8 cellular contexts compared by ENCODE assay signal in genomic region chr11:70399681-70400112, GRCh38. TPM values are rescaled to one million over a fixed set of nuclear protein-coding genes. Genes with fewer than 3 reads are reported as not detected.
DNase-seq lines count a peak whose midpoint lies in the region; ATAC-seq and TF ChIP-seq lines count a peak whose summit lies in the region.

No MANE protein-coding gene starts in this region.

- H2BK120ac ChIP-seq in neuronal stem cell (ENCODE audit: low read depth, low read length) = no peak overlapping the region

- CTCF ChIA-PET in activated CD4-positive, alpha-beta memory T cell treated with anti-CD3 and anti-CD28 coated beads for 36 hours (lab: Charles Lee) = no interaction called here
- CTCF ChIA-PET in activated CD4-positive, alpha-beta memory T cell treated with anti-CD3 and anti-CD28 coated beads, Interleukin-2, amount 10 ng/mL, durations not matched to agents 7 days and 5 days (lab: Charles Lee) = no interaction called here

- no peak overlapping the region for H3K18ac ChIP-seq in neuronal stem cell (ENCODE audit: low read length)

- peak overlapping the region; percentile 97 for H3K9ac ChIP-seq in neuronal stem cell (ENCODE audit: low read depth, low read length, poor library complexity)

- H2AK5ac ChIP-seq in neuronal stem cell (ENCODE audit: low read depth, low read length) = peak overlapping the region; percentile 39

- H4K91ac ChIP-seq in neuronal stem cell (ENCODE audit: low read depth, low read length, poor library complexity) = no peak overlapping the region

- ATAC-seq in HG02588 (IDR thresholded peaks at IDR 0.05; ENCODE audit: unreplicated experiment) = no peak
- no peak for ATAC-seq in GM21786 (IDR thresholded peaks at IDR 0.05; ENCODE audit: unreplicated experiment)

- H3K4me1 ChIP-seq in neuronal stem cell (ENCODE audit: control insufficient read depth in 2 of 2, insufficient read depth in 1 of 2, low read depth in 1 of 2, low read length in 2 of 2) = peaks cover 17% of the 10 kb centered on the region in 2 donors

- no peak for TF ChIP-seq CTCF in glutamatergic neuron (IDR thresholded peaks at IDR 0.05; ENCODE audit: partially characterized antibody, unreplicated experiment)

- H3K14ac ChIP-seq in neuronal stem cell (ENCODE audit: low read length) = no peak overlapping the region

- H2BK15ac ChIP-seq in neuronal stem cell (ENCODE audit: low read length) = no peak overlapping the region

- H3K27ac Mint-ChIP-seq in activated CD4-positive, alpha-beta memory T cell treated with anti-CD3 and anti-CD28 coated beads for 36 hours = peak overlapping the region; percentile 23
- no peak overlapping the region for H3K27ac Mint-ChIP-seq in activated CD4-positive, alpha-beta memory T cell treated with anti-CD3 and anti-CD28 coated beads, Interleukin-2, amount 10 ng/mL, durations not matched to agents 7 days and 5 days
- no peak overlapping the region for H3K27ac Mint-ChIP-seq in activated naive CD8-positive, alpha-beta T cell
- peak overlapping the region; percentile 52 for H3K27ac Mint-ChIP-seq in glutamatergic neuron (ENCODE audit: unreplicated experiment)

- peaks cover 0 to 32% of the 10 kb centered on the region in 2 donors for H3K36me3 ChIP-seq in neuronal stem cell (replicated peaks in 1 of 2; ENCODE audit: control insufficient read depth in 2 of 2, insufficient read depth in 2 of 2, low read length in 2 of 2)

- DNase-seq in activated CD4-positive, alpha-beta memory T cell treated with anti-CD3 and anti-CD28 coated beads for 36 hours = peak; percentile 18
- no peak for DNase-seq in activated CD4-positive, alpha-beta memory T cell treated with anti-CD3 and anti-CD28 coated beads, Interleukin-2, amount 10 ng/mL, durations not matched to agents 7 days and 5 days
- DNase-seq in glutamatergic neuron = no peak
- DNase-seq in neuronal stem cell (ENCODE audit: low spot score) = no peak
- DNase-seq in superior temporal gyrus (ENCODE audit: extremely low spot score) = no peak

- peak overlapping the region; percentile 71 for H3K4me3 Mint-ChIP-seq in activated CD4-positive, alpha-beta memory T cell treated with anti-CD3 and anti-CD28 coated beads for 36 hours
- H3K4me3 Mint-ChIP-seq in activated CD4-positive, alpha-beta memory T cell treated with anti-CD3 and anti-CD28 coated beads, Interleukin-2, amount 10 ng/mL, durations not matched to agents 7 days and 5 days = no peak overlapping the region
- H3K4me3 Mint-ChIP-seq in activated naive CD8-positive, alpha-beta T cell = peak overlapping the region; percentile 71
- peak overlapping the region; percentile 86 for H3K4me3 Mint-ChIP-seq in glutamatergic neuron (ENCODE audit: unreplicated experiment)

- no peak overlapping the region for H2BK12ac ChIP-seq in neuronal stem cell (ENCODE audit: low read length)

- H3K23ac ChIP-seq in neuronal stem cell (ENCODE audit: low read depth, low read length, poor library complexity) = peak overlapping the region; percentile 36

- no peak overlapping the region for H2BK5ac ChIP-seq in neuronal stem cell (ENCODE audit: low read length)

- H3K4me2 ChIP-seq in neuronal stem cell (ENCODE audit: insufficient read depth, low read length, poor library complexity, severe bottlenecking) = peak overlapping the region; percentile 78

- no peak overlapping the region for H4K8ac ChIP-seq in neuronal stem cell (ENCODE audit: low read depth, low read length)

- H2AFZ ChIP-seq in neuronal stem cell (ENCODE audit: low read length) = no peak overlapping the region

- H3K27me3 Mint-ChIP-seq in activated CD4-positive, alpha-beta memory T cell treated with anti-CD3 and anti-CD28 coated beads for 36 hours = peaks cover 23% of the 10 kb centered on the region
- H3K27me3 Mint-ChIP-seq in activated CD4-positive, alpha-beta memory T cell treated with anti-CD3 and anti-CD28 coated beads, Interleukin-2, amount 10 ng/mL, durations not matched to agents 7 days and 5 days = peaks cover 57% of the 10 kb centered on the region
- H3K27me3 Mint-ChIP-seq in activated naive CD8-positive, alpha-beta T cell = peaks cover 15% of the 10 kb centered on the region
- H3K27me3 Mint-ChIP-seq in glutamatergic neuron (ENCODE audit: unreplicated experiment) = peaks cover 5% of the 10 kb centered on the region

- no peak overlapping the region for H3K27ac ChIP-seq in neuronal stem cell (replicated peaks; ENCODE audit: low read length)

- H3K79me1 ChIP-seq in neuronal stem cell (ENCODE audit: low read depth, low read length) = peaks cover 12% of the 10 kb centered on the region

- H3K4me1 Mint-ChIP-seq in activated CD4-positive, alpha-beta memory T cell treated with anti-CD3 and anti-CD28 coated beads for 36 hours (ENCODE audit: low read depth) = peaks cover 29% of the 10 kb centered on the region
- peaks cover 21% of the 10 kb centered on the region for H3K4me1 Mint-ChIP-seq in activated CD4-positive, alpha-beta memory T cell treated with anti-CD3 and anti-CD28 coated beads, Interleukin-2, amount 10 ng/mL, durations not matched to agents 7 days and 5 days
- peaks cover 21% of the 10 kb centered on the region for H3K4me1 Mint-ChIP-seq in activated naive CD8-positive, alpha-beta T cell (ENCODE audit: low read depth)
- peaks cover 22% of the 10 kb centered on the region for H3K4me1 Mint-ChIP-seq in glutamatergic neuron (ENCODE audit: low read depth, unreplicated experiment)

- POLR2A ChIA-PET in activated CD4-positive, alpha-beta memory T cell treated with anti-CD3 and anti-CD28 coated beads for 36 hours (lab: Charles Lee) = no interaction called here
- POLR2A ChIA-PET in activated CD4-positive, alpha-beta memory T cell treated with anti-CD3 and anti-CD28 coated beads, Interleukin-2, amount 10 ng/mL, durations not matched to agents 7 days and 5 days (lab: Charles Lee) = interaction anchor here (0.8 kb wide), 1 partner anchor 130 kb away, joined by 3 read pairs; no protein-coding TSS in a partner anchor

- peaks cover 0 to 2% of the 10 kb centered on the region in 2 donors for H3K9me3 ChIP-seq in neuronal stem cell (replicated peaks in 1 of 2; ENCODE audit: control insufficient read depth in 2 of 2, insufficient read depth in 1 of 2, low read depth in 1 of 2, low read length in 2 of 2)

- no CpG with 5 or more reads among the region's 16 CpGs for WGBS in neuronal stem cell (ENCODE audit: extremely low coverage in 2 of 2, insufficient read length in 2 of 2, insufficient replicate concordance in 1 of 2), 2 donors

- H3K36me3 Mint-ChIP-seq in activated CD4-positive, alpha-beta memory T cell treated with anti-CD3 and anti-CD28 coated beads for 36 hours = peaks cover 2% of the 10 kb centered on the region
- H3K36me3 Mint-ChIP-seq in activated CD4-positive, alpha-beta memory T cell treated with anti-CD3 and anti-CD28 coated beads, Interleukin-2, amount 10 ng/mL, durations not matched to agents 7 days and 5 days (ENCODE audit: low read depth) = no peaks in the 10 kb centered on the region
- H3K36me3 Mint-ChIP-seq in activated naive CD8-positive, alpha-beta T cell = peaks cover 2% of the 10 kb centered on the region
- H3K36me3 Mint-ChIP-seq in glutamatergic neuron (ENCODE audit: unreplicated experiment) = no peaks in the 10 kb centered on the region

- intact Hi-C loops in activated CD4-positive, alpha-beta memory T cell treated with anti-CD3 and anti-CD28 coated beads for 36 hours (cut with micrococcal nuclease) = loop anchor here (2.0 to 5.0 kb wide), 2 partner anchors 129 to 197 kb away; partner anchors contain the start of genes FADD and PPFIA1

- H3K9me3 Mint-ChIP-seq in activated CD4-positive, alpha-beta memory T cell treated with anti-CD3 and anti-CD28 coated beads for 36 hours = no peaks in the 10 kb centered on the region
- H3K9me3 Mint-ChIP-seq in activated CD4-positive, alpha-beta memory T cell treated with anti-CD3 and anti-CD28 coated beads, Interleukin-2, amount 10 ng/mL, durations not matched to agents 7 days and 5 days = no peaks in the 10 kb centered on the region
- no peaks in the 10 kb centered on the region for H3K9me3 Mint-ChIP-seq in activated naive CD8-positive, alpha-beta T cell (ENCODE audit: low read depth)
- H3K9me3 Mint-ChIP-seq in glutamatergic neuron (ENCODE audit: unreplicated experiment) = peaks cover 9% of the 10 kb centered on the region

- H3K4ac ChIP-seq in neuronal stem cell (ENCODE audit: low read length) = no peak overlapping the region

- no peaks in the 10 kb centered on the region for H3K27me3 ChIP-seq in neuronal stem cell (ENCODE audit: control insufficient read depth in 3 of 3, insufficient read depth in 3 of 3, low read depth in 1 of 3, low read length in 3 of 3)

- peak overlapping the region; percentile 97 to 99 for H3K4me3 ChIP-seq in neuronal stem cell (ENCODE audit: low read length in 2 of 2)

RNA-seq across cellular contexts. Expression of gene CTTN, which starts 1.4 kb away (rescaled TPM):
- total RNA-seq in activated CD4-positive, alpha-beta memory T cell treated with anti-CD3 and anti-CD28 coated beads for 36 hours = 10 to 100 TPM; 49.6 to 52.6 TPM
- 1 to 10 TPM; 1.7 to 1.9 TPM for total RNA-seq in activated CD4-positive, alpha-beta memory T cell treated with anti-CD3 and anti-CD28 coated beads, Interleukin-2, amount 10 ng/mL, durations not matched to agents 7 days and 5 days
- 296 TPM for total RNA-seq in glutamatergic neuron (ENCODE audit: unreplicated experiment)
- polyA plus RNA-seq in neuronal stem cell (2013, experiment 1 of 2) = 79.2 TPM
- polyA plus RNA-seq in neuronal stem cell (2013, experiment 2 of 2) = 79.5 TPM

Comparison
In these comparisons a context has a peak if more than half of its experiments do, and no peak if none do; other contexts are left out.
1. H3K27ac Mint-ChIP-seq: peak in activated CD4-positive, alpha-beta memory T cell treated with anti-CD3 and anti-CD28 coated beads for 36 hours (single experiment) and glutamatergic neuron (single experiment); none in activated CD4-positive, alpha-beta memory T cell treated with anti-CD3 and anti-CD28 coated beads, Interleukin-2, amount 10 ng/mL, durations not matched to agents 7 days and 5 days (single experiment) and activated naive CD8-positive, alpha-beta T cell (single experiment).
2. RNA of gene CTTN, which starts 1.4 kb away (total RNA-seq): 296 TPM in glutamatergic neuron (single experiment) and 49.6 to 52.6 TPM in activated CD4-positive, alpha-beta memory T cell treated with anti-CD3 and anti-CD28 coated beads for 36 hours; 1.7 to 1.9 TPM in activated CD4-positive, alpha-beta memory T cell treated with anti-CD3 and anti-CD28 coated beads, Interleukin-2, amount 10 ng/mL, durations not matched to agents 7 days and 5 days; every median in the first group is over 10 times any median in the second.